8 cellular contexts compared by ENCODE assay signal in the genomic region with DNA sequence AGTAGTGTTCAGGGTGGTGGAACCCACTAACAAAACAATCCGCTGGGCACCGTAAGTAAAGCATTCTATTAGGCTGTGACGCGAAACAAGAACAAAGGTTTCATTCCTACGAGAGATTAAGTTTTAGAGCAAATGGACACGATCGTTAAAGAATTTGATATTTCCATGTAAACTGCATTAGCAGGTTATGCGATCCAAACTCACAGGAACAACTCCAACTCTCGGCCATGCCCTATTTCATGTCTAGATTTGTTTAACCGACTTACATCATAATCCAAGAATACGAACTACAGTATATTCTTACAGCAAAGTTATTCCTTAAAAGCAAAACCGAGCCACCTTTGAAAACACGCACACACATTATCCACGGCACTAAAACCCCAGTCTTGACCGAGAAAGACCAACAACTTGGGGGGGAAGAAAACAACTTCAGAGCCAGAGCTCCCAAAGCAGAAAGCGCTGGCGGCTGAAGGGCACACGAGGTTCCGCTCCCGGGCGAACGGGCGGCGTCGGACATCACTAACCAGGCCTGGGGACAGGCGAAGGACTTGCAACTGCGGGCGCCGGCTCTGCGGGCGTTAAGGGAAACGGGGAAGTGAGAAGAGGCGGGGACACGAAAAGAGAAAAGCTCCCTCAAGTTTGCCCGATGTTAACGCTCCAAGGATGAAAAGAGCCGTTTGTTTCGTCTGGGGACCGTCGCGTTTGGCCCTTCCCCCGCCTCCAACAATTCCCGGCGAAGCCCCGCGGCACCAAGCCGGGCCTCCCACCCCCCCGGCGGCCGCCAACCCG. TPM values are rescaled to one million over a fixed set of nuclear protein-coding genes. Genes with fewer than 3 reads are reported as not detected.
DNase-seq lines count a peak whose midpoint lies in the region; ATAC-seq and TF ChIP-seq lines count a peak whose summit lies in the region.

No MANE protein-coding gene starts in this region.

- H3F3A ChIP-seq in neural progenitor cell (ENCODE audit: low read depth), result peaks cover 36% of the 10 kb centered on the region

- DNase-seq in AG04449 (ENCODE audit: low read depth, low spot score) (no peak), GM12865 (ENCODE audit: low read depth) (peak; percentile 71), NCI-H460 (ENCODE audit: extremely low read depth, low read depth) (peak; percentile 57), globus pallidus (ENCODE audit: low spot score) (peak; percentile 63), neural progenitor cell (ENCODE audit: low spot score) (peak; percentile 86), cerebellar nuclear complex (lab: John Stamatoyannopoulos, UW) (no peak)
- peak; percentile 37 to 50 for DNase-seq in activated T-cell treated with anti-CD3 and anti-CD28 coated beads, Interleukin-2, amount 50 U/mL, for 72 hours

- peak overlapping the region; percentile 94 for H3K4me2 ChIP-seq in neural progenitor cell

- H3K4me1 Mint-ChIP-seq in activated T-cell treated with anti-CD3 and anti-CD28 coated beads, Interleukin-2, amount 50 U/mL, for 72 hours (ENCODE audit: low read depth), result peaks cover 30% of the 10 kb centered on the region
- H3K4me1 Mint-ChIP-seq in neural progenitor cell, result peaks cover 6% of the 10 kb centered on the region

- peak overlapping the region; percentile 93 to 99 for H3K4me3 Mint-ChIP-seq in activated T-cell treated with anti-CD3 and anti-CD28 coated beads, Interleukin-2, amount 50 U/mL, for 72 hours
- H3K4me3 Mint-ChIP-seq in neural progenitor cell, result peak overlapping the region; percentile 95

- no peaks in the 10 kb centered on the region for H3K27me3 Mint-ChIP-seq in activated T-cell treated with anti-CD3 and anti-CD28 coated beads, Interleukin-2, amount 50 U/mL, for 72 hours (ENCODE audit: low read depth)
- H3K27me3 Mint-ChIP-seq in neural progenitor cell (ENCODE audit: insufficient read depth, low read depth), result peaks cover 4% of the 10 kb centered on the region

- peak overlapping the region; percentile 92 for H3K27ac Mint-ChIP-seq in activated T-cell treated with anti-CD3 and anti-CD28 coated beads, Interleukin-2, amount 50 U/mL, for 72 hours
- peak overlapping the region; percentile 85 for H3K27ac Mint-ChIP-seq in neural progenitor cell

- peak overlapping the region; percentile 79 for H3K27ac ChIP-seq in neural progenitor cell

- no peaks in the 10 kb centered on the region for H3K9me3 ChIP-seq in neural progenitor cell (ENCODE audit: low read depth)

- peak overlapping the region; percentile 66 for H2AFZ ChIP-seq in neural progenitor cell (replicated peaks)

- H3K9ac ChIP-seq in neural progenitor cell, result peak overlapping the region; percentile 33

- peak; percentile 3 for ATAC-seq in HG02981 (IDR thresholded peaks at IDR 0.05; ENCODE audit: unreplicated experiment)
- no peak for ATAC-seq in activated T-cell treated with anti-CD3 and anti-CD28 coated beads, Interleukin-2, amount 50 U/mL, for 72 hours (replicated peaks in 1 of 2)

- no peaks in the 10 kb centered on the region for H3K36me3 ChIP-seq in neural progenitor cell

- peaks cover 52% of the 10 kb centered on the region for H3K79me2 ChIP-seq in neural progenitor cell (ENCODE audit: low read depth)

- CTCF ChIA-PET in AG04449 (lab: Yijun Ruan, JAX), result interaction anchor here (0.6 to 4.7 kb wide), 41 partner anchors 8 to 1016 kb away, joined by 3 to 75 read pairs (median 4); no protein-coding TSS in a partner anchor

- no peaks in the 10 kb centered on the region for H3K9me3 Mint-ChIP-seq in activated T-cell treated with anti-CD3 and anti-CD28 coated beads, Interleukin-2, amount 50 U/mL, for 72 hours
- no peaks in the 10 kb centered on the region for H3K9me3 Mint-ChIP-seq in neural progenitor cell

- H3K36me3 Mint-ChIP-seq in activated T-cell treated with anti-CD3 and anti-CD28 coated beads, Interleukin-2, amount 50 U/mL, for 72 hours (ENCODE audit: insufficient read depth in 2 of 2), result no peaks in the 10 kb centered on the region
- H3K36me3 Mint-ChIP-seq in neural progenitor cell, result peaks cover 5% of the 10 kb centered on the region

- POLR2A ChIA-PET in AG04449 (lab: Yijun Ruan, JAX), result interaction anchor here (1.0 to 1.5 kb wide), 3 partner anchors 343 to 480 kb away, joined by 4 to 6 read pairs (median 4); partner anchors contain the start of gene RBM34

- peaks cover 27% of the 10 kb centered on the region for H4K20me1 ChIP-seq in neural progenitor cell (ENCODE audit: low read depth)

- H3K27me3 ChIP-seq in neural progenitor cell, result no peaks in the 10 kb centered on the region

- H3K4me3 ChIP-seq in AG04449 (ENCODE audit: low read depth, low read length) (peak overlapping the region; percentile 80), GM12865 (ENCODE audit: low read depth, low read length) (peak overlapping the region; percentile 63), neural progenitor cell (peak overlapping the region; percentile 90)

- no peak for TF ChIP-seq CTCF in AG04449 (IDR thresholded peaks at IDR 0.05; ENCODE audit: insufficient read depth, low read length, missing control alignments)
- no peak for TF ChIP-seq CTCF in GM12865 (IDR thresholded peaks at IDR 0.05; ENCODE audit: insufficient read depth, low read depth, low read length, missing control alignments)
- no peak for TF ChIP-seq CTCF in neural progenitor cell (IDR thresholded peaks at IDR 0.05)

- H3K4me1 ChIP-seq in neural progenitor cell, result peaks cover 6% of the 10 kb centered on the region

RNA-seq across cellular contexts. Expression of gene B3GALNT2, which starts 0.7 kb away (rescaled TPM):
- 52.2 and 59.2 TPM in 2 replicates for total RNA-seq in NCI-H460 (2014; rRNA removed; shearing (Covaris generic))
- 55.0 and 77.0 TPM in 2 replicates for polyA plus RNA-seq in NCI-H460 (2014; cell fraction: nucleus; rRNA removed)
- 1 to 10 TPM; 8.8 to 9.1 TPM for total RNA-seq in activated T-cell treated with anti-CD3 and anti-CD28 coated beads, Interleukin-2, amount 50 U/mL, for 72 hours
- total RNA-seq in neural progenitor cell (ENCODE audit: low replicate concordance), result 42.7 and 43.0 TPM in 2 replicates

Comparison
In these comparisons a context has a peak if more than half of its experiments do, and no peak if none do; other contexts are left out.
1. DNase-seq: peak in GM12865 (single experiment), NCI-H460 (single experiment), activated T-cell treated with anti-CD3 and anti-CD28 coated beads, Interleukin-2, amount 50 U/mL, for 72 hours (2 of 2), globus pallidus (single experiment) and neural progenitor cell (single experiment); none in AG04449 (single experiment) and cerebellar nuclear complex (0 of 2).
2. Peak in every context shown above with its lines, with median percentiles within 50 percentile points of each other: H3K4me3 ChIP-seq.